In genomic region chr14:67941456-67942018, GRCh38 we compare ENCODE assay signal across 8 cellular contexts.
A peak's percentile ranks its signal among the peaks of the same experiment; 100 is the strongest.
DNase-seq lines count a peak whose midpoint lies in the region; ATAC-seq and TF ChIP-seq lines count a peak whose summit lies in the region.

No MANE protein-coding gene starts in this region.

- no peak overlapping the region for H3K9ac ChIP-seq in fibroblast of lung (ENCODE audit: insufficient read depth, low read length)

- H3K9me3 ChIP-seq in fibroblast of lung (ENCODE audit: control insufficient read depth, insufficient read depth, low read depth, low read length), result no peaks in the 10 kb centered on the region
- no peaks in the 10 kb centered on the region for H3K9me3 ChIP-seq in muscle layer of duodenum (ENCODE audit: control insufficient read depth in 1 of 2, low read length in 2 of 2)

- no peak overlapping the region for H2AFZ ChIP-seq in fibroblast of lung (ENCODE audit: low read length)

- no peak for TF ChIP-seq CTCF in fibroblast of lung (conservative IDR thresholded peaks at IDR 0.05 in 1 of 2, IDR thresholded peaks at IDR 0.05 in 1 of 2; ENCODE audit: low read depth in 1 of 2, low read length in 2 of 2)

- H3K36me3 ChIP-seq in fibroblast of lung (ENCODE audit: control insufficient read depth, insufficient read depth, low read length) (no peaks in the 10 kb centered on the region), muscle layer of duodenum (ENCODE audit: control insufficient read depth in 1 of 2, insufficient read depth in 2 of 2, low read length in 2 of 2) (peaks cover 0 to 6% of the 10 kb centered on the region in 2 donors)

- H3K4me1 ChIP-seq in fibroblast of lung (ENCODE audit: control insufficient read depth, extremely low read depth, insufficient read depth, low read length) (peaks cover 18% of the 10 kb centered on the region), muscle layer of duodenum (ENCODE audit: control insufficient read depth in 1 of 2, insufficient read depth in 2 of 2, low read length in 2 of 2) (peaks cover 24 to 26% of the 10 kb centered on the region in 2 donors)

- H3K4me2 ChIP-seq in fibroblast of lung (ENCODE audit: extremely low read depth, insufficient read depth, low read length), result peak overlapping the region; percentile 61

- ATAC-seq in Right ventricle myocardium inferior, result peak; percentile 34
- no peak for ATAC-seq in HG03460 (IDR thresholded peaks at IDR 0.05; ENCODE audit: unreplicated experiment)
- ATAC-seq in GM18870 (IDR thresholded peaks at IDR 0.05; ENCODE audit: unreplicated experiment), result no peak
- no peak for ATAC-seq in HG03135 (IDR thresholded peaks at IDR 0.05; ENCODE audit: unreplicated experiment)

- intact Hi-C loops in Right ventricle myocardium inferior (cut with DNase I), result loop anchor here (5.0 kb wide), 2 partner anchors 201 to 741 kb away; no protein-coding TSS in a partner anchor
- intact Hi-C loops in cardiac septum (cut with DNase I), result loop anchor here (2.0 to 5.0 kb wide), 4 partner anchors 201 to 451 kb away; no protein-coding TSS in a partner anchor

- H3K4me3 ChIP-seq in fibroblast of lung (replicated peaks in 1 of 4; ENCODE audit: control extremely low read depth in 1 of 4, insufficient read depth in 1 of 4, low read depth in 3 of 4, low read length in 4 of 4) (peak overlapping the region in 1 of 4 experiments; percentile 14), muscle layer of duodenum (ENCODE audit: low read depth in 1 of 2, low read length in 2 of 2) (peak overlapping the region in 1 of 2 donors; percentile 38)

- DNase-seq in Right ventricle myocardium inferior (ENCODE audit: missing footprints) (no peak), cardiac septum (ENCODE audit: low spot score) (no peak), fibroblast of lung (ENCODE audit: low read depth in 2 of 2) (peak; percentile 45 to 49), GM19238 (ENCODE audit: insufficient read length, low spot score) (no peak)

- H4K20me1 ChIP-seq in fibroblast of lung (ENCODE audit: control insufficient read depth, extremely low read depth, insufficient read depth, low read length), result no peaks in the 10 kb centered on the region

- H3K79me2 ChIP-seq in fibroblast of lung (ENCODE audit: control insufficient read depth, insufficient read depth, low read length), result no peaks in the 10 kb centered on the region

- H3K27ac ChIP-seq in fibroblast of lung (ENCODE audit: insufficient read depth, low read length) (peak overlapping the region; percentile 31), muscle layer of duodenum (ENCODE audit: low read length) (peak overlapping the region; percentile 74)

- H3K27me3 ChIP-seq in fibroblast of lung (ENCODE audit: control insufficient read depth, insufficient read depth, low read length) (no peaks in the 10 kb centered on the region), muscle layer of duodenum (ENCODE audit: low read depth, low read length) (no peaks in the 10 kb centered on the region)

Comparison
In these comparisons a context has a peak if more than half of its experiments do, and no peak if none do; other contexts are left out.
1. DNase-seq: peak in fibroblast of lung (2 of 2); none in Right ventricle myocardium inferior (single experiment), cardiac septum (single experiment) and GM19238 (single experiment).